ENCODE assay signal across 11 cellular contexts in genomic region chr5:167311340-167311739, GRCh38.
"Had no signal": no experiment of that assay in that cellular context is flagged by ENCODE, and none has a peak within 500 bp of the region (broad histone marks: within the 10 kb centered on the region; RNA-seq: fewer than 3 reads in every experiment).

No MANE protein-coding gene starts in this region.

- FAIRE-seq: H1, H54 had no signal

- H3K9me3 ChIP-seq: HAP-1 had no signal

- H3K36me3 ChIP-seq: HAP-1 had no signal

- H3K4me1 ChIP-seq: HAP-1 had no signal

- H3K27ac ChIP-seq: GM23248 had no signal

- H2AFZ ChIP-seq: GM23248, GM23338 had no signal

- H3K4me2 ChIP-seq: GM23338 had no signal

- H3K4me3 ChIP-seq: GM23248, GM23338, HAP-1 had no signal

- ATAC-seq: GM23338, HCT116 had no signal

- DNase-seq: GM23248, GOT3, H7, H9, HCEC 1CT, HFFc6 had no signal

- H3K9ac ChIP-seq: GM23248 had no signal
